21 cellular contexts compared by ENCODE assay signal in genomic region chr12:25979059-25979458, GRCh38. TPM values are rescaled to one million over a fixed set of nuclear protein-coding genes. Genes with fewer than 3 reads are reported as not detected.
"Had no signal": no experiment of that assay in that cellular context is flagged by ENCODE, and none has a peak within 500 bp of the region (broad histone marks: within the 10 kb centered on the region; RNA-seq: fewer than 3 reads in every experiment).

No MANE protein-coding gene starts in this region.

- H3K4me1 Mint-ChIP-seq: central memory CD8-positive, alpha-beta T cell had no signal

- FAIRE-seq: endometrium, kidney, TTC549 had no signal

- H3K4me3 Mint-ChIP-seq: activated naive CD8-positive, alpha-beta T cell; activated T-cell treated with anti-CD3 and anti-CD28 coated beads, Interleukin-2, amount 50 U/mL, for 4 hours; central memory CD8-positive, alpha-beta T cell; mesothelial cell of epicardium; naive thymus-derived CD8-positive, alpha-beta T cell had no signal

- H3K27ac Mint-ChIP-seq: activated naive CD8-positive, alpha-beta T cell; activated T-helper 2 cell treated with anti-CD3 and anti-CD28 coated beads, Interferon-gamma antibody, Interleukin-2, Interleukin-4, amounts not matched to agents 10 μg/mL and 5 μg/mL and 100 μg/mL, durations not matched to agents 14 hours and 24 hours and 36 hours; naive thymus-derived CD8-positive, alpha-beta T cell had no signal

- DNase-seq: activated CD8-positive, alpha-beta memory T cell treated with anti-CD3 and anti-CD28 coated beads for 24 hours; activated CD8-positive, alpha-beta memory T cell treated with anti-CD3 and anti-CD28 coated beads, Interleukin-2, amount 50 U/mL, for 4 hours; activated naive CD4-positive, alpha-beta T cell; activated T-cell treated with anti-CD3 and anti-CD28 coated beads, Interleukin-2, amount 50 U/mL, for 4 hours; adrenal gland; colonic mucosa; kidney; lower lobe of right lung; naive thymus-derived CD8-positive, alpha-beta T cell; ovary; psoas muscle; right cardiac atrium; stimulated activated CD4-positive, alpha-beta T cell treated with anti-CD3 and anti-CD28 coated beads, Interleukin-4, amount 100 ng/mL, for 4 hours; stimulated activated naive CD8-positive, alpha-beta T cell treated with anti-CD3 and anti-CD28 coated beads, Interleukin-15, Interleukin-2, amounts not matched to agents 100 U/mL and 50 U/mL, for 24 hours; T-helper 1 cell had no signal

- H3K36me3 Mint-ChIP-seq: activated naive CD8-positive, alpha-beta T cell; mesothelial cell of epicardium; naive thymus-derived CD8-positive, alpha-beta T cell had no signal

- H3K9me3 Mint-ChIP-seq: activated T-cell treated with anti-CD3 and anti-CD28 coated beads, Interleukin-2, amount 50 U/mL, for 4 hours; activated T-helper 2 cell treated with anti-CD3 and anti-CD28 coated beads, Interferon-gamma antibody, Interleukin-2, Interleukin-4, amounts not matched to agents 10 μg/mL and 5 μg/mL and 100 μg/mL, durations not matched to agents 14 hours and 24 hours and 36 hours; mesothelial cell of epicardium; naive thymus-derived CD8-positive, alpha-beta T cell had no signal

RNA-seq across cellular contexts. Expression of gene RASSF8, which starts 20.6 kb away (rescaled TPM):
- total RNA-seq: naive thymus-derived CD8-positive, alpha-beta T cell had no signal
